Comparison of ENCODE assay signal across 14 cellular contexts in genomic region chr12:11630046-11630706, GRCh38. TPM values are rescaled to one million over a fixed set of nuclear protein-coding genes. Genes with fewer than 3 reads are reported as not detected.
A peak's percentile ranks its signal among the peaks of the same experiment; 100 is the strongest.
DNase-seq lines count a peak whose midpoint lies in the region; ATAC-seq and TF ChIP-seq lines count a peak whose summit lies in the region.
"Had no signal": no experiment of that assay in that cellular context is flagged by ENCODE, and none has a peak within 500 bp of the region (broad histone marks: within the 10 kb centered on the region; RNA-seq: fewer than 3 reads in every experiment).

No MANE protein-coding gene starts in this region.

- peaks cover 6% of the 10 kb centered on the region for H3K9me3 Mint-ChIP-seq in glutamatergic neuron (ENCODE audit: unreplicated experiment)
- no peaks in the 10 kb centered on the region for H3K9me3 Mint-ChIP-seq in natural killer cell
- peaks cover under 1% of the 10 kb centered on the region for H3K9me3 Mint-ChIP-seq in activated naive CD4-positive, alpha-beta T cell treated with anti-CD3 and anti-CD28 coated beads for 36 hours
- H3K9me3 Mint-ChIP-seq: stimulated activated naive CD8-positive, alpha-beta T cell treated with anti-CD3 and anti-CD28 coated beads, Interleukin-15, Interleukin-2, amounts not matched to agents 100 ng/mL and 50 ng/mL, for 24 hours had no signal

- H3K27me3 Mint-ChIP-seq in glutamatergic neuron (ENCODE audit: unreplicated experiment) (no peaks in the 10 kb centered on the region), natural killer cell (ENCODE audit: low read depth in 2 of 2) (peaks cover 7 to 20% of the 10 kb centered on the region in 2 donors)
- H3K27me3 Mint-ChIP-seq in activated naive CD4-positive, alpha-beta T cell treated with anti-CD3 and anti-CD28 coated beads for 36 hours (ENCODE audit: low read depth): no peaks in the 10 kb centered on the region
- H3K27me3 Mint-ChIP-seq: B cell; stimulated activated naive CD8-positive, alpha-beta T cell treated with anti-CD3 and anti-CD28 coated beads, Interleukin-15, Interleukin-2, amounts not matched to agents 100 ng/mL and 50 ng/mL, for 24 hours had no signal

- no peak overlapping the region for H2AFZ ChIP-seq in GM23248

- H3K9me3 ChIP-seq in GM23248 (ENCODE audit: low read depth): no peaks in the 10 kb centered on the region
- H3K9me3 ChIP-seq: SJSA1 had no signal

- no peaks in the 10 kb centered on the region for H4K20me1 ChIP-seq in GM23248 (ENCODE audit: insufficient read depth)

- no peaks in the 10 kb centered on the region for H3K27me3 ChIP-seq in GM23248 (replicated peaks; ENCODE audit: insufficient read depth)
- H3K27me3 ChIP-seq: dorsolateral prefrontal cortex, SJSA1 had no signal

- H3K9ac ChIP-seq in GM23248: no peak overlapping the region

- peaks cover 8% of the 10 kb centered on the region; the same call in 1 of the 2 replicates for H3K4me1 ChIP-seq in GM23248 (ENCODE audit: insufficient read depth)

- no peaks in the 10 kb centered on the region for H3F3A ChIP-seq in GM23248 (ENCODE audit: insufficient read depth)

- H3K4me1 Mint-ChIP-seq in glutamatergic neuron (ENCODE audit: low read depth, unreplicated experiment) (peaks cover 12% of the 10 kb centered on the region), natural killer cell (no peaks in the 10 kb centered on the region)
- H3K4me1 Mint-ChIP-seq in activated naive CD4-positive, alpha-beta T cell treated with anti-CD3 and anti-CD28 coated beads for 36 hours (ENCODE audit: low read depth): no peaks in the 10 kb centered on the region
- H3K4me1 Mint-ChIP-seq: B cell had no signal

- H3K4me3 Mint-ChIP-seq in glutamatergic neuron (ENCODE audit: unreplicated experiment): no peak overlapping the region
- no peak overlapping the region for H3K4me3 Mint-ChIP-seq in natural killer cell
- no peak overlapping the region for H3K4me3 Mint-ChIP-seq in activated naive CD4-positive, alpha-beta T cell treated with anti-CD3 and anti-CD28 coated beads for 36 hours
- H3K4me3 Mint-ChIP-seq: B cell; stimulated activated naive CD8-positive, alpha-beta T cell treated with anti-CD3 and anti-CD28 coated beads, Interleukin-15, Interleukin-2, amounts not matched to agents 100 ng/mL and 50 ng/mL, for 24 hours had no signal

- no peak for TF ChIP-seq CTCF in glutamatergic neuron (IDR thresholded peaks at IDR 0.05; ENCODE audit: partially characterized antibody, unreplicated experiment)
- TF ChIP-seq CTCF in natural killer cell (IDR thresholded peaks at IDR 0.05): no peak

- intact Hi-C loops in natural killer cell (cut with micrococcal nuclease): no loop called here
- intact Hi-C loops in activated naive CD4-positive, alpha-beta T cell treated with anti-CD3 and anti-CD28 coated beads for 36 hours (cut with micrococcal nuclease): no loop called here

- H3K36me3 Mint-ChIP-seq in glutamatergic neuron (ENCODE audit: unreplicated experiment) (no peaks in the 10 kb centered on the region), natural killer cell (no peaks in the 10 kb centered on the region)
- no peaks in the 10 kb centered on the region for H3K36me3 Mint-ChIP-seq in activated naive CD4-positive, alpha-beta T cell treated with anti-CD3 and anti-CD28 coated beads for 36 hours (ENCODE audit: low read depth)

- CTCF ChIA-PET in activated naive CD4-positive, alpha-beta T cell treated with anti-CD3 and anti-CD28 coated beads for 36 hours (lab: Charles Lee): interaction anchor here (1.1 kb wide), 1 partner anchor 9 kb away, joined by 3 read pairs; no protein-coding TSS in a partner anchor

- H3K79me2 ChIP-seq in GM23248 (ENCODE audit: insufficient read depth): no peaks in the 10 kb centered on the region

- in situ Hi-C loops in GM23248 (cut with MboI): no loop called here

- H3K27ac Mint-ChIP-seq in glutamatergic neuron (ENCODE audit: unreplicated experiment) (peak overlapping the region; percentile 81), natural killer cell (no peak overlapping the region)
- H3K27ac Mint-ChIP-seq in activated naive CD4-positive, alpha-beta T cell treated with anti-CD3 and anti-CD28 coated beads for 36 hours: no peak overlapping the region
- H3K27ac Mint-ChIP-seq: B cell; stimulated activated naive CD8-positive, alpha-beta T cell treated with anti-CD3 and anti-CD28 coated beads, Interleukin-15, Interleukin-2, amounts not matched to agents 100 ng/mL and 50 ng/mL, for 24 hours had no signal

- no peak overlapping the region for H3K4me3 ChIP-seq in GM23248
- H3K4me3 ChIP-seq: dorsolateral prefrontal cortex, SJSA1 had no signal

- 42 to 46% methylated on average over 5 of the region's 5 CpGs for WGBS in GM23248 (ENCODE audit: low coverage in 1 of 2, low lambda C conversion rate in 2 of 2, missing lambda C conversion rate in 2 of 2), 2 experiments

- no peak overlapping the region for H3K4me2 ChIP-seq in GM23248 (ENCODE audit: unreplicated experiment)

- no peaks in the 10 kb centered on the region for H3K9me2 ChIP-seq in GM23248 (ENCODE audit: insufficient read depth)

- H3K27ac ChIP-seq in GM23248: no peak overlapping the region
- H3K27ac ChIP-seq: dorsolateral prefrontal cortex, SJSA1 had no signal

- H3K36me3 ChIP-seq in GM23248 (ENCODE audit: low read depth): no peaks in the 10 kb centered on the region
- H3K36me3 ChIP-seq: SJSA1 had no signal

- ATAC-seq in HG02885 (IDR thresholded peaks at IDR 0.05; ENCODE audit: poor library complexity, unreplicated experiment) (no peak), HG03135 (IDR thresholded peaks at IDR 0.05; ENCODE audit: unreplicated experiment) (no peak), natural killer cell (no peak)

- DNase-seq in COR-L47 (lab: John Stamatoyannopoulos, UW) (peak; percentile 12), GM23248 (peak; percentile 15), NCI-H345 treated with DMSO at 0.1 percent for 48 hours (lab: John Stamatoyannopoulos, UW; ENCODE audit: unreplicated experiment) (peak; percentile 73), glutamatergic neuron (peak; percentile 33), natural killer cell (no peak)
- no peak for DNase-seq in activated naive CD4-positive, alpha-beta T cell treated with anti-CD3 and anti-CD28 coated beads for 36 hours
- DNase-seq: dorsolateral prefrontal cortex, islet precursor cell, NCI-H526 had no signal

RNA-seq across cellular contexts. Expression of gene ETV6, which starts 19.3 kb away (rescaled TPM):
- total RNA-seq in GM23248 (2014; rRNA removed; shearing (Covaris generic)): 5.3 and 10.4 TPM in 2 replicates
- 2.5 and 2.9 TPM in 2 replicates for polyA plus RNA-seq in GM23248 (2016; fragmentation: Nextera tagmentation; extraction: Ambion mirVana)
- total RNA-seq in glutamatergic neuron (ENCODE audit: unreplicated experiment) (10.1 TPM), natural killer cell (10 to 100 TPM; 38.9 to 49.5 (median 40.6) TPM)
- total RNA-seq in activated naive CD4-positive, alpha-beta T cell treated with anti-CD3 and anti-CD28 coated beads for 36 hours: 10 to 100 TPM; 48.1 to 48.6 TPM

Comparison
In these comparisons a context has a peak if more than half of its experiments do, and no peak if none do; other contexts are left out.
1. DNase-seq: peak in COR-L47 (single experiment), GM23248 (single experiment), NCI-H345 treated with DMSO at 0.1 percent for 48 hours (single experiment) and glutamatergic neuron (single experiment); none in natural killer cell (single experiment) and activated naive CD4-positive, alpha-beta T cell treated with anti-CD3 and anti-CD28 coated beads for 36 hours (single experiment).